ENCODE assay signal across 1 cellular context in genomic region chr3:14429689-14430452, GRCh38.
TF ChIP-seq lines count a peak whose summit lies in the region.

No MANE protein-coding gene starts in this region.

TF ChIP-seq in K562, 482 proteins besides CTCF, POLR2A, EP300 and RAD21 (continued from another document and continues in another):
- TF ChIP-seq AFF4 (CRISPR knock-in tag; IDR thresholded peaks at IDR 0.05) = no peak
- no peak for TF ChIP-seq PTTG1 (tag; IDR thresholded peaks at IDR 0.05; ENCODE audit: low read depth)
- TF ChIP-seq POLR2G (IDR thresholded peaks at IDR 0.05; ENCODE audit: low read depth, low read length) = no peak
- no peak for TF ChIP-seq NELFE (IDR thresholded peaks at IDR 0.05; ENCODE audit: insufficient read depth, insufficient read length)
- no peak for TF ChIP-seq TCF15 (CRISPR knock-in tag; IDR thresholded peaks at IDR 0.05)
- no peak for TF ChIP-seq TGIF2 (CRISPR knock-in tag; IDR thresholded peaks at IDR 0.05)
- TF ChIP-seq HES1 (IDR thresholded peaks at IDR 0.05; ENCODE audit: low read depth) = no peak
- no peak for TF ChIP-seq UBTF (IDR thresholded peaks at IDR 0.05; ENCODE audit: borderline replicate concordance in 1 of 2, low read depth in 2 of 2, low read length in 2 of 2)
- no peak for TF ChIP-seq TSHZ1 (CRISPR knock-in tag; IDR thresholded peaks at IDR 0.05)
- no peak for TF ChIP-seq HLTF (IDR thresholded peaks at IDR 0.05)
- no peak for TF ChIP-seq NCOA2 (IDR thresholded peaks at IDR 0.05; ENCODE audit: partially characterized antibody in 2 of 2)
- no peak for TF ChIP-seq CUX1 (CRISPR knock-in tag; IDR thresholded peaks at IDR 0.05)
- TF ChIP-seq HNRNPL (IDR thresholded peaks at IDR 0.05; ENCODE audit: low read depth, low read length) = no peak
- no peak for TF ChIP-seq ZBTB11 (CRISPR knock-in tag; IDR thresholded peaks at IDR 0.05)
- TF ChIP-seq CGGBP1 (CRISPR knock-in tag; IDR thresholded peaks at IDR 0.05) = no peak
- TF ChIP-seq KDM1A (IDR thresholded peaks at IDR 0.05) = peak; percentile 64 to 83
- no peak for TF ChIP-seq ZNF239 (CRISPR knock-in tag; IDR thresholded peaks at IDR 0.05)
- no peak for TF ChIP-seq ZNF57 (CRISPR knock-in tag; IDR thresholded peaks at IDR 0.05)
- TF ChIP-seq ZBED1 (IDR thresholded peaks at IDR 0.05) = no peak
- no peak for TF ChIP-seq E4F1 (CRISPR knock-in tag; IDR thresholded peaks at IDR 0.05; ENCODE audit: borderline replicate concordance)
- no peak for TF ChIP-seq ZNF449 (CRISPR knock-in tag; IDR thresholded peaks at IDR 0.05)
- no peak for TF ChIP-seq CBX2 (IDR thresholded peaks at IDR 0.05; ENCODE audit: insufficient read depth, low read length, poor library complexity, severe bottlenecking)
- no peak for TF ChIP-seq ZNF324 (CRISPR knock-in tag; IDR thresholded peaks at IDR 0.05)
- peak; percentile 11; the same call in 1 of the 2 replicates for TF ChIP-seq HDAC2 (IDR thresholded peaks at IDR 0.05)
- TF ChIP-seq ZNF253 (CRISPR knock-in tag; conservative IDR thresholded peaks at IDR 0.05) = no peak
- no peak for TF ChIP-seq GTF2F1 (IDR thresholded peaks at IDR 0.05; ENCODE audit: low read depth, low read length)
- TF ChIP-seq RBM15 (IDR thresholded peaks at IDR 0.05; ENCODE audit: insufficient read depth, low read length) = no peak
- no peak for TF ChIP-seq STAT5B (CRISPR knock-in tag; IDR thresholded peaks at IDR 0.05)
- TF ChIP-seq ZFP30 (CRISPR knock-in tag; IDR thresholded peaks at IDR 0.05; ENCODE audit: borderline replicate concordance) = no peak
- TF ChIP-seq MYBL2 (IDR thresholded peaks at IDR 0.05; ENCODE audit: low read depth) = no peak
- no peak for TF ChIP-seq MYBL2 (CRISPR knock-in tag; IDR thresholded peaks at IDR 0.05; ENCODE audit: borderline replicate concordance)
- no peak for TF ChIP-seq RBM17 (IDR thresholded peaks at IDR 0.05; ENCODE audit: borderline replicate concordance, low read depth, low read length)
